Comparison of ENCODE assay signal across 18 cellular contexts in the genomic region with DNA sequence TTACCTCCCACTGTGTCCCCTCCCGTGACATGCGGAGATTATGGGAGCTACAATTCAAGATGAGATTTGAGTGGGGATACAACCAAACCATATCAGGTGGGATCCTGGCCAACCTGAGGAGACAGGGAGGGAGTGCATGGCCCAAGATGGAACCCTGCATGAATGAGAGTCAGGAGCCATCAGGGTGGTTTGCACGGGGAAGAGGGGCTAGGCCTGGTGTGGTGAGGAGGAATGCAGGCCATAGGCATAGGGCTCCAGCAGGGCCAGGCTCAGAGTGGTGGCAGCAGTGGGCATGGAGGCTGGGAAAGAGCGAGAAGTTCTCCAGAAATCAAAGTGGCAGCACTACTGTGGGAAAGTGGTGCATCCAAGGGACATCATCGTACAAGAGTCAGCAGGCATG.
DNase-seq lines count a peak whose midpoint lies in the region; ATAC-seq and TF ChIP-seq lines count a peak whose summit lies in the region.
"Had no signal": no experiment of that assay in that cellular context is flagged by ENCODE, and none has a peak within 500 bp of the region (broad histone marks: within the 10 kb centered on the region; RNA-seq: fewer than 3 reads in every experiment).

No MANE protein-coding gene starts in this region.

- peaks cover 22% of the 10 kb centered on the region for H3K4me1 Mint-ChIP-seq in activated CD8-positive, alpha-beta T cell treated with anti-CD3 and anti-CD28 coated beads, Interleukin-2, amount 10 ng/mL, durations not matched to agents 7 days and 5 days (ENCODE audit: low read depth)
- H3K4me1 Mint-ChIP-seq in activated CD8-positive, alpha-beta T cell treated with anti-CD3 and anti-CD28 coated beads for 36 hours (ENCODE audit: low read depth), result peaks cover 59% of the 10 kb centered on the region

- peak; percentile 9 for DNase-seq in activated CD8-positive, alpha-beta T cell treated with anti-CD3 and anti-CD28 coated beads, Interleukin-2, amount 10 ng/mL, durations not matched to agents 7 days and 5 days
- no peak for DNase-seq in activated CD8-positive, alpha-beta T cell treated with anti-CD3 and anti-CD28 coated beads for 36 hours
- DNase-seq in activated effector memory CD4-positive, alpha-beta T cell treated with anti-CD3 and anti-CD28 coated beads, Interleukin-2, amount 50 U/mL, for 16 hours, result peak; percentile 47
- no peak for DNase-seq in activated effector memory CD4-positive, alpha-beta T cell treated with Interleukin-2 at 50 U/mL for 16 hours
- DNase-seq in mesenteric fat pad (ENCODE audit: low spot score) (peak; percentile 35), DMS153 (lab: John Stamatoyannopoulos, UW) (no peak), DMS 273 (lab: John Stamatoyannopoulos, UW; ENCODE audit: unreplicated experiment) (no peak), A172 (ENCODE audit: low spot score) (no peak)
- DNase-seq: ACHN; AML-193; BE2C; CD4-positive, alpha-beta T cell; CD8-positive, alpha-beta memory T cell; DND-41; GOT3; HFFc6 had no signal

- POLR2A ChIA-PET in activated CD8-positive, alpha-beta T cell treated with anti-CD3 and anti-CD28 coated beads, Interleukin-2, amount 10 ng/mL, durations not matched to agents 7 days and 5 days (lab: Charles Lee), result no interaction called here
- POLR2A ChIA-PET in activated CD8-positive, alpha-beta T cell treated with anti-CD3 and anti-CD28 coated beads for 36 hours (lab: Charles Lee), result no interaction called here

- no peak for TF ChIP-seq CTCF in activated CD8-positive, alpha-beta T cell treated with anti-CD3 and anti-CD28 coated beads for 36 hours (IDR thresholded peaks at IDR 0.05)

- intact Hi-C loops in activated CD8-positive, alpha-beta T cell treated with anti-CD3 and anti-CD28 coated beads for 36 hours (cut with micrococcal nuclease), result loop anchor here (5.0 kb wide), 1 partner anchor 71 kb away; no protein-coding TSS in a partner anchor

- no peaks in the 10 kb centered on the region for H3K27me3 Mint-ChIP-seq in activated CD8-positive, alpha-beta T cell treated with anti-CD3 and anti-CD28 coated beads, Interleukin-2, amount 10 ng/mL, durations not matched to agents 7 days and 5 days (ENCODE audit: low read depth)
- H3K27me3 Mint-ChIP-seq in activated CD8-positive, alpha-beta T cell treated with anti-CD3 and anti-CD28 coated beads for 36 hours, result peaks cover 22% of the 10 kb centered on the region

- no peak for ATAC-seq in activated CD8-positive, alpha-beta T cell treated with anti-CD3 and anti-CD28 coated beads, Interleukin-2, amount 10 ng/mL, durations not matched to agents 7 days and 5 days
- ATAC-seq in activated CD8-positive, alpha-beta T cell treated with anti-CD3 and anti-CD28 coated beads for 36 hours, result no peak
- ATAC-seq: A549 had no signal

- H3K9me3 Mint-ChIP-seq in activated CD8-positive, alpha-beta T cell treated with anti-CD3 and anti-CD28 coated beads, Interleukin-2, amount 10 ng/mL, durations not matched to agents 7 days and 5 days (ENCODE audit: insufficient read depth), result no peaks in the 10 kb centered on the region
- peaks cover 13% of the 10 kb centered on the region for H3K9me3 Mint-ChIP-seq in activated CD8-positive, alpha-beta T cell treated with anti-CD3 and anti-CD28 coated beads for 36 hours
- H3K9me3 Mint-ChIP-seq: CD4-positive, alpha-beta T cell; HFFc6 had no signal

- no peak overlapping the region for H3K4me3 Mint-ChIP-seq in activated CD8-positive, alpha-beta T cell treated with anti-CD3 and anti-CD28 coated beads, Interleukin-2, amount 10 ng/mL, durations not matched to agents 7 days and 5 days
- H3K4me3 Mint-ChIP-seq in activated CD8-positive, alpha-beta T cell treated with anti-CD3 and anti-CD28 coated beads for 36 hours, result no peak overlapping the region
- H3K4me3 Mint-ChIP-seq: CD14-positive monocyte; CD4-positive, alpha-beta T cell; CD8-positive, alpha-beta memory T cell; HFFc6 had no signal

- no peaks in the 10 kb centered on the region for H3K36me3 Mint-ChIP-seq in activated CD8-positive, alpha-beta T cell treated with anti-CD3 and anti-CD28 coated beads, Interleukin-2, amount 10 ng/mL, durations not matched to agents 7 days and 5 days (ENCODE audit: low read depth)
- peaks cover 3% of the 10 kb centered on the region for H3K36me3 Mint-ChIP-seq in activated CD8-positive, alpha-beta T cell treated with anti-CD3 and anti-CD28 coated beads for 36 hours (ENCODE audit: low read depth)

- no peak overlapping the region for H3K27ac Mint-ChIP-seq in activated CD8-positive, alpha-beta T cell treated with anti-CD3 and anti-CD28 coated beads, Interleukin-2, amount 10 ng/mL, durations not matched to agents 7 days and 5 days
- no peak overlapping the region for H3K27ac Mint-ChIP-seq in activated CD8-positive, alpha-beta T cell treated with anti-CD3 and anti-CD28 coated beads for 36 hours
- H3K27ac Mint-ChIP-seq: CD14-positive monocyte; CD4-positive, alpha-beta T cell; CD8-positive, alpha-beta memory T cell; HFFc6 had no signal

- CTCF ChIA-PET in activated CD8-positive, alpha-beta T cell treated with anti-CD3 and anti-CD28 coated beads, Interleukin-2, amount 10 ng/mL, durations not matched to agents 7 days and 5 days (lab: Charles Lee), result no interaction called here
- CTCF ChIA-PET in activated CD8-positive, alpha-beta T cell treated with anti-CD3 and anti-CD28 coated beads for 36 hours (lab: Charles Lee), result no interaction called here

Comparison
In these comparisons a context has a peak if more than half of its experiments do, and no peak if none do; other contexts are left out.
1. DNase-seq: peak in activated CD8-positive, alpha-beta T cell treated with anti-CD3 and anti-CD28 coated beads, Interleukin-2, amount 10 ng/mL, durations not matched to agents 7 days and 5 days (single experiment), activated effector memory CD4-positive, alpha-beta T cell treated with anti-CD3 and anti-CD28 coated beads, Interleukin-2, amount 50 U/mL, for 16 hours (single experiment) and mesenteric fat pad (single experiment); none in activated CD8-positive, alpha-beta T cell treated with anti-CD3 and anti-CD28 coated beads for 36 hours (single experiment), activated effector memory CD4-positive, alpha-beta T cell treated with Interleukin-2 at 50 U/mL for 16 hours (single experiment), DMS153 (single experiment), DMS 273 (single experiment) and A172 (single experiment).